Comparison of ENCODE assay signal across 30 cellular contexts in the genomic region with DNA sequence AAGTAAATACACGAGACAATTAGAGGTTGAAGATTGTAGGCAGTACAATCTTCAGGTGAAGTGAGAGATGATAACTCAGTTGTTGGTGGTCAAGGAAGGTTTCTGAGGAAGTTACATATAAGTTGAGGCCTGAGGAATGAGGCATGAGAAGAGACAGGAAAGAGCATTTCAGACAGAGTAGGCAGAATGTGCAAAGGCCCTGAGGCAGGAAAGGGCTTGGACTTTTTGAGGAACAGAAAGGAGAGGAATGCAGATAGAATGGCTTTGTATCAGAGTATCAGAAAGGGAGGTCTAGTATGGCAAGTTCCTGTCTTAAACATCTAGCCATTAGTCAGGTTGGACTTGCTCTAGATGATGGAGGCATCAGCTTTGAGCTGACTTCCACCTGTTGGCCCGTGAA.
"Had no signal": no experiment of that assay in that cellular context is flagged by ENCODE, and none has a peak within 500 bp of the region (broad histone marks: within the 10 kb centered on the region; RNA-seq: fewer than 3 reads in every experiment).

No MANE protein-coding gene starts in this region.

- H3K4me1 Mint-ChIP-seq: immature natural killer cell, naive B cell had no signal

- H3K27ac ChIP-seq: left lung, lower lobe of right lung, pancreas, right atrium auricular region, right lobe of liver, skin epidermis, stomach, testis, thyroid gland, transverse colon, upper lobe of left lung, vagina had no signal

- H3K36me3 ChIP-seq: left lung, lower lobe of right lung, pancreas, right atrium auricular region, right lobe of liver, stomach, thyroid gland, transverse colon, upper lobe of left lung, vagina had no signal

- ATAC-seq: left colon; left lung; lower lobe of right lung; natural killer cell; pancreas; right lobe of liver; stimulated activated naive B cell treated with anti-CD40 and anti-IgM and Interleukin-4, amounts not matched to agents 10 μg/mL and 1 μg/mL and 100 μg/mL, for 72 hours; stimulated activated naive CD8-positive, alpha-beta T cell treated with anti-CD3 and anti-CD28 coated beads, Interleukin-15, Interleukin-2, amounts not matched to agents 100 U/mL and 50 U/mL, for 24 hours had no signal

- H3K27ac Mint-ChIP-seq: immature natural killer cell; naive B cell; natural killer cell; stimulated activated naive B cell treated with anti-CD40 and anti-IgM and Interleukin-4, amounts not matched to agents 10 μg/mL and 1 μg/mL and 100 μg/mL, for 72 hours had no signal

- H3K4me3 ChIP-seq: left lung, lower lobe of right lung, pancreas, right atrium auricular region, right lobe of liver, skin epidermis, stomach, testis, thyroid gland, transverse colon, upper lobe of left lung, vagina had no signal

- H3K27me3 ChIP-seq: left lung, pancreas, right atrium auricular region, right lobe of liver, stomach, testis, thyroid gland, transverse colon, upper lobe of left lung, vagina had no signal

- DNase-seq: hypothalamus; immature natural killer cell; kidney; left colon; left lung; lower lobe of right lung; mammary epithelial cell; mesenchymal stem cell; naive B cell; natural killer cell; nucleus accumbens; pancreas; posterior cingulate gyrus; right lobe of liver; stimulated activated CD4-positive, alpha-beta T cell treated with anti-CD3 and anti-CD28 coated beads, Interleukin-12 subunit alpha, Interleukin-12 subunit beta, amount 100 ng/mL, for 4 hours; stimulated activated CD4-positive, alpha-beta T cell treated with anti-CD3 and anti-CD28 coated beads, Interleukin-15, amount 100 ng/mL, for 24 hours; stimulated activated CD4-positive, alpha-beta T cell treated with anti-CD3 and anti-CD28 coated beads, Interleukin-2, amount 100 ng/mL, for 24 hours; stimulated activated CD4-positive, alpha-beta T cell treated with anti-CD3 and anti-CD28 coated beads, Interleukin-4, amount 100 ng/mL, for 1 hour; stimulated activated naive B cell treated with anti-CD40 and anti-IgM and Interleukin-4, amounts not matched to agents 10 μg/mL and 1 μg/mL and 100 μg/mL, for 72 hours; stimulated activated naive CD8-positive, alpha-beta T cell treated with anti-CD3 and anti-CD28 coated beads, Interleukin-15, Interleukin-2, amounts not matched to agents 100 U/mL and 50 U/mL, for 24 hours; stomach; testis; thyroid gland; transverse colon; upper lobe of left lung had no signal

- FAIRE-seq: islet of Langerhans, kidney, pancreas had no signal

- H3K4me3 Mint-ChIP-seq: immature natural killer cell; natural killer cell; neural crest cell; stimulated activated naive B cell treated with anti-CD40 and anti-IgM and Interleukin-4, amounts not matched to agents 10 μg/mL and 1 μg/mL and 100 μg/mL, for 72 hours had no signal

- H3K4me1 ChIP-seq: left lung, lower lobe of right lung, pancreas, right lobe of liver, stomach, testis, thyroid gland, transverse colon, upper lobe of left lung, vagina had no signal

- H3K9me3 Mint-ChIP-seq: immature natural killer cell, natural killer cell, neural crest cell had no signal

- H3K36me3 Mint-ChIP-seq: natural killer cell; stimulated activated naive B cell treated with anti-CD40 and anti-IgM and Interleukin-4, amounts not matched to agents 10 μg/mL and 1 μg/mL and 100 μg/mL, for 72 hours had no signal

- H3K9me3 ChIP-seq: left lung, lower lobe of right lung, pancreas, right atrium auricular region, right lobe of liver, stomach, testis, thyroid gland, transverse colon, upper lobe of left lung, vagina had no signal
